11 cellular contexts compared by ENCODE assay signal in the genomic region with DNA sequence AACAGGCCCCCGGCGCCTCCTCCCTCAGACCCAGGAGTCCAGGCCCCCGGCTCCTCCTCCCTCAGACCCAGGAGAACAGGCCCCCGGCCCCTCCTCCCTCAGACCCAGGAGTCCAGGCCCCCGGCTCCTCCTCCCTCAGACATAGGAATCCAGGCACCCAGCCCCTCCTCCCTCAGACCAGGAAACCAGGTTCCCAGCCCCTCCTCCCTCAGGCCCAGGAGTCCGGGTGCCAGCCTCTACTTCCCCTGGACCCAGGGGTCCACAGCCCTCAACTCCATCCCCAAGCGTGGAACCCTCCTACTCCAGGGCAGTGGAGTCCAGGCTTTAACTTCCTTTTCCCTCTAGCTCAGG. TPM values are rescaled to one million over a fixed set of nuclear protein-coding genes. Genes with fewer than 3 reads are reported as not detected.
DNase-seq lines count a peak whose midpoint lies in the region; ATAC-seq, FAIRE-seq and TF ChIP-seq lines count a peak whose summit lies in the region.
"Had no signal": no experiment of that assay in that cellular context is flagged by ENCODE, and none has a peak within 500 bp of the region (broad histone marks: within the 10 kb centered on the region; RNA-seq: fewer than 3 reads in every experiment).

No MANE protein-coding gene starts in this region.

- no peaks in the 10 kb centered on the region for H3K9me3 Mint-ChIP-seq in stimulated activated memory B cell treated with anti-CD40 and anti-IgM and Interleukin-4, amounts not matched to agents 10 μg/mL and 1 μg/mL and 100 μg/mL, for 72 hours
- no peaks in the 10 kb centered on the region for H3K9me3 Mint-ChIP-seq in activated naive CD4-positive, alpha-beta T cell treated with anti-CD3 and anti-CD28 coated beads, Interleukin-2, amount 10 ng/mL, durations not matched to agents 7 days and 5 days
- H3K9me3 Mint-ChIP-seq: activated CD8-positive, alpha-beta T cell treated with anti-CD3 and anti-CD28 coated beads for 36 hours had no signal

- no peak for TF ChIP-seq POLR2A in breast epithelium (IDR thresholded peaks at IDR 0.05)

- H3K27me3 Mint-ChIP-seq in stimulated activated memory B cell treated with anti-CD40 and anti-IgM and Interleukin-4, amounts not matched to agents 10 μg/mL and 1 μg/mL and 100 μg/mL, for 72 hours = no peaks in the 10 kb centered on the region
- peaks cover 15% of the 10 kb centered on the region for H3K27me3 Mint-ChIP-seq in activated naive CD4-positive, alpha-beta T cell treated with anti-CD3 and anti-CD28 coated beads, Interleukin-2, amount 10 ng/mL, durations not matched to agents 7 days and 5 days
- H3K27me3 Mint-ChIP-seq: activated CD8-positive, alpha-beta T cell treated with anti-CD3 and anti-CD28 coated beads for 36 hours; activated naive CD8-positive, alpha-beta T cell had no signal

- H3K27me3 ChIP-seq in breast epithelium = no peaks in the 10 kb centered on the region

- TF ChIP-seq RAD21 in Ishikawa (IDR thresholded peaks at IDR 0.05; ENCODE audit: low read depth) = no peak

- no peak for FAIRE-seq in kidney (lab: Jason Lieb, UNC)
- FAIRE-seq: D721Med had no signal

- TF ChIP-seq EP300 in Ishikawa (IDR thresholded peaks at IDR 0.05; ENCODE audit: borderline replicate concordance) = 0 out of 2 replicates have a peak, but pooled peaks have one; percentile 10

- H3K9ac ChIP-seq in kidney (ENCODE audit: low read length in 2 of 2) = peak overlapping the region; percentile 80 to 82

- H3K36me3 Mint-ChIP-seq in stimulated activated memory B cell treated with anti-CD40 and anti-IgM and Interleukin-4, amounts not matched to agents 10 μg/mL and 1 μg/mL and 100 μg/mL, for 72 hours = peaks cover 13% of the 10 kb centered on the region
- peaks cover 1% of the 10 kb centered on the region for H3K36me3 Mint-ChIP-seq in activated naive CD4-positive, alpha-beta T cell treated with anti-CD3 and anti-CD28 coated beads, Interleukin-2, amount 10 ng/mL, durations not matched to agents 7 days and 5 days
- H3K36me3 Mint-ChIP-seq: activated naive CD8-positive, alpha-beta T cell had no signal

- peaks cover 40% of the 10 kb centered on the region for H3K4me1 Mint-ChIP-seq in stimulated activated memory B cell treated with anti-CD40 and anti-IgM and Interleukin-4, amounts not matched to agents 10 μg/mL and 1 μg/mL and 100 μg/mL, for 72 hours
- peaks cover 6% of the 10 kb centered on the region for H3K4me1 Mint-ChIP-seq in activated naive CD4-positive, alpha-beta T cell treated with anti-CD3 and anti-CD28 coated beads, Interleukin-2, amount 10 ng/mL, durations not matched to agents 7 days and 5 days

- DNase-seq in breast epithelium (ENCODE audit: low spot score in 2 of 2) = no peak
- peak; percentile 81 for DNase-seq in kidney
- no peak for DNase-seq in SHP77 (lab: John Stamatoyannopoulos, UW)
- no peak for DNase-seq in NCI-H1417 treated with DMSO at 0.1 percent for 48 hours (lab: John Stamatoyannopoulos, UW)
- no peak for DNase-seq in activated naive CD4-positive, alpha-beta T cell treated with anti-CD3 and anti-CD28 coated beads, Interleukin-2, amount 10 ng/mL, durations not matched to agents 7 days and 5 days
- DNase-seq: T-helper 1 cell had no signal

- H3K4me3 Mint-ChIP-seq in stimulated activated memory B cell treated with anti-CD40 and anti-IgM and Interleukin-4, amounts not matched to agents 10 μg/mL and 1 μg/mL and 100 μg/mL, for 72 hours = no peak overlapping the region
- no peak overlapping the region for H3K4me3 Mint-ChIP-seq in activated naive CD4-positive, alpha-beta T cell treated with anti-CD3 and anti-CD28 coated beads, Interleukin-2, amount 10 ng/mL, durations not matched to agents 7 days and 5 days
- H3K4me3 Mint-ChIP-seq: activated CD8-positive, alpha-beta T cell treated with anti-CD3 and anti-CD28 coated beads for 36 hours; activated naive CD8-positive, alpha-beta T cell had no signal

- peak overlapping the region; percentile 79 to 87 for H3K27ac ChIP-seq in breast epithelium
- peak overlapping the region; percentile 71 to 72 for H3K27ac ChIP-seq in kidney (ENCODE audit: low read depth in 2 of 2, low read length in 2 of 2)

- no peak for ATAC-seq in stimulated activated memory B cell treated with anti-CD40 and anti-IgM and Interleukin-4, amounts not matched to agents 10 μg/mL and 1 μg/mL and 100 μg/mL, for 72 hours
- ATAC-seq: activated CD8-positive, alpha-beta T cell treated with anti-CD3 and anti-CD28 coated beads for 36 hours had no signal

- peak overlapping the region in 2 of 3 donors; percentile 54 to 60 for H3K4me3 ChIP-seq in breast epithelium
- peak overlapping the region; percentile 66 to 80 for H3K4me3 ChIP-seq in kidney (ENCODE audit: low read length in 2 of 2)

- H3K4me1 ChIP-seq in breast epithelium = no peaks in the 10 kb centered on the region
- H3K4me1 ChIP-seq in kidney (ENCODE audit: control insufficient read depth in 1 of 2, insufficient read depth in 1 of 2, low read depth in 1 of 2, low read length in 2 of 2) = peaks cover 0 to 3% of the 10 kb centered on the region in 2 donors

- no peaks in the 10 kb centered on the region for H3K36me3 ChIP-seq in breast epithelium
- H3K36me3 ChIP-seq in kidney (ENCODE audit: control insufficient read depth in 1 of 2, insufficient read depth in 2 of 2, low read length in 2 of 2) = no peaks in the 10 kb centered on the region

- no peak for TF ChIP-seq CTCF in breast epithelium (IDR thresholded peaks at IDR 0.05)
- no peak for TF ChIP-seq CTCF in kidney (IDR thresholded peaks at IDR 0.05; ENCODE audit: borderline replicate concordance, extremely low read depth, insufficient read depth)

- CTCF ChIA-PET in activated naive CD4-positive, alpha-beta T cell treated with anti-CD3 and anti-CD28 coated beads, Interleukin-2, amount 10 ng/mL, durations not matched to agents 7 days and 5 days (lab: Charles Lee) = interaction anchor here (2.0 kb wide), 1 partner anchor 93 kb away, joined by 5 read pairs; no protein-coding TSS in a partner anchor

- intact Hi-C loops in breast epithelium (cut with DNase I; ENCODE audit: low total_unique reads) = loop anchor here (10.0 kb wide), 1 partner anchor 62 kb away; no protein-coding TSS in a partner anchor
- intact Hi-C loops in kidney (cut with DNase I) = loop anchor here (10.0 kb wide), 1 partner anchor 62 kb away; no protein-coding TSS in a partner anchor

- no peaks in the 10 kb centered on the region for H3K9me3 ChIP-seq in breast epithelium
- H3K9me3 ChIP-seq in kidney (ENCODE audit: control insufficient read depth in 1 of 2, low read length in 2 of 2) = no peaks in the 10 kb centered on the region

- peak overlapping the region; percentile 53 for H3K27ac Mint-ChIP-seq in stimulated activated memory B cell treated with anti-CD40 and anti-IgM and Interleukin-4, amounts not matched to agents 10 μg/mL and 1 μg/mL and 100 μg/mL, for 72 hours
- no peak overlapping the region for H3K27ac Mint-ChIP-seq in activated naive CD4-positive, alpha-beta T cell treated with anti-CD3 and anti-CD28 coated beads, Interleukin-2, amount 10 ng/mL, durations not matched to agents 7 days and 5 days
- H3K27ac Mint-ChIP-seq: activated CD8-positive, alpha-beta T cell treated with anti-CD3 and anti-CD28 coated beads for 36 hours; activated naive CD8-positive, alpha-beta T cell had no signal

TF ChIP-seq in Ishikawa, 13 proteins besides CTCF, POLR2A, EP300 and RAD21:
- TF ChIP-seq USF1 (IDR thresholded peaks at IDR 0.05) (no peak), ZBTB7A (IDR thresholded peaks at IDR 0.05; ENCODE audit: low read depth) (no peak), TEAD4 (IDR thresholded peaks at IDR 0.05) (no peak), EGR1 (IDR thresholded peaks at IDR 0.05) (no peak), TCF12 (IDR thresholded peaks at IDR 0.05; ENCODE audit: low read depth) (no peak), CEBPB (IDR thresholded peaks at IDR 0.05) (no peak), CREB1 (IDR thresholded peaks at IDR 0.05; ENCODE audit: low read depth) (no peak), FOXM1 (IDR thresholded peaks at IDR 0.05; ENCODE audit: borderline replicate concordance, low read depth) (no peak)
- TF ChIP-seq, protein P1, sequence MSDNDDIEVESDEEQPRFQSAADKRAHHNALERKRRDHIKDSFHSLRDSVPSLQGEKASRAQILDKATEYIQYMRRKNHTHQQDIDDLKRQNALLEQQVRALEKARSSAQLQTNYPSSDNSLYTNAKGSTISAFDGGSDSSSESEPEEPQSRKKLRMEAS (IDR thresholded peaks at IDR 0.05) = no peak

RNA-seq across cellular contexts. Expression of gene TMC4, which starts 0.6 kb away (rescaled TPM):
- total RNA-seq in breast epithelium (10 to 100 TPM in 2 of 3 donors, under 1 TPM in 1; 0.48 to 41.6 (median 38.0) TPM), kidney (98.9 TPM)
- polyA plus RNA-seq in kidney (ENCODE audit: insufficient read depth, low read depth, low replicate concordance) = 64.6 TPM

RNA-seq across cellular contexts. Expression of gene LENG1, which starts 12.9 kb away (rescaled TPM):
- total RNA-seq in breast epithelium = 1 to 10 TPM; 6.4 to 8.5 (median 8.0) TPM
- 8.0 TPM for total RNA-seq in kidney
- 12.2 TPM for polyA plus RNA-seq in kidney (ENCODE audit: insufficient read depth, low read depth, low replicate concordance)

RNA-seq across cellular contexts. Expression of gene MBOAT7, which starts 17.0 kb away (rescaled TPM):
- total RNA-seq in breast epithelium = 10 to 100 TPM; 16.5 to 37.3 (median 24.6) TPM
- total RNA-seq in kidney = 64.4 TPM
- 41.6 TPM for polyA plus RNA-seq in kidney (ENCODE audit: insufficient read depth, low read depth, low replicate concordance)

RNA-seq across cellular contexts. Expression of gene TSEN34, which starts 18.7 kb away (rescaled TPM):
- total RNA-seq in breast epithelium = 10 to 100 TPM; 59.5 to 80.3 (median 74.4) TPM
- total RNA-seq in kidney = 33.8 TPM
- 51.0 TPM for polyA plus RNA-seq in kidney (ENCODE audit: insufficient read depth, low read depth, low replicate concordance)

RNA-seq across cellular contexts. Expression of gene RPS9, which starts 28.3 kb away (rescaled TPM):
- total RNA-seq in breast epithelium (1,000 to 10,000 TPM; 2,169 to 2,630 (median 2,424) TPM), kidney (1,209 TPM)
- polyA plus RNA-seq in kidney (ENCODE audit: insufficient read depth, low read depth, low replicate concordance) = 2,020 TPM
